ENCODE assay signal across 10 cellular contexts in genomic region chr17:64230551-64231408, GRCh38. TPM values are rescaled to one million over a fixed set of nuclear protein-coding genes. Genes with fewer than 3 reads are reported as not detected.
DNase-seq lines count a peak whose midpoint lies in the region; ATAC-seq and TF ChIP-seq lines count a peak whose summit lies in the region.
"Had no signal": no experiment of that assay in that cellular context is flagged by ENCODE, and none has a peak within 500 bp of the region (broad histone marks: within the 10 kb centered on the region; RNA-seq: fewer than 3 reads in every experiment).

No MANE protein-coding gene starts in this region.

- H3K36me3 ChIP-seq in rectal smooth muscle tissue (ENCODE audit: control insufficient read depth, insufficient read depth, low read length): no peaks in the 10 kb centered on the region

- H3K36me3 Mint-ChIP-seq in T-helper 2 cell treated with Interferon-gamma antibody and Interleukin-4, amounts not matched to agents 5 μg/mL and 100 μg/mL, for 36 hours (ENCODE audit: low read depth): peaks cover 2% of the 10 kb centered on the region

- H3K27ac ChIP-seq in foreskin keratinocyte: peak overlapping the region; percentile 10
- H3K27ac ChIP-seq in rectal smooth muscle tissue (ENCODE audit: low read depth, low read length): peak overlapping the region; percentile 46

- H3K27me3 Mint-ChIP-seq in T-helper 2 cell treated with Interferon-gamma antibody and Interleukin-4, amounts not matched to agents 5 μg/mL and 100 μg/mL, for 36 hours (ENCODE audit: low read depth): no peaks in the 10 kb centered on the region

- H3K9ac ChIP-seq in rectal smooth muscle tissue (ENCODE audit: low read length): no peak overlapping the region

- H3K4me3 Mint-ChIP-seq in T-helper 2 cell treated with Interferon-gamma antibody and Interleukin-4, amounts not matched to agents 5 μg/mL and 100 μg/mL, for 36 hours: no peak overlapping the region

- peaks cover 27% of the 10 kb centered on the region for H3K4me1 ChIP-seq in foreskin keratinocyte
- H3K4me1 ChIP-seq in rectal smooth muscle tissue (ENCODE audit: control insufficient read depth, insufficient read depth, low read length): peaks cover 14% of the 10 kb centered on the region

- H3K4me3 ChIP-seq in rectal smooth muscle tissue (ENCODE audit: low read length): peak overlapping the region; percentile 2

- ATAC-seq in foreskin keratinocyte (peak; percentile 95), HG03571 (IDR thresholded peaks at IDR 0.05; ENCODE audit: unreplicated experiment) (no peak)

- no peak overlapping the region for H3K27ac Mint-ChIP-seq in T-helper 2 cell treated with Interferon-gamma antibody and Interleukin-4, amounts not matched to agents 5 μg/mL and 100 μg/mL, for 36 hours

- peak; percentile 54 for DNase-seq in COLO829 (ENCODE audit: low spot score)
- DNase-seq in amniotic epithelial cell (ENCODE audit: low read depth): peak; percentile 97
- DNase-seq in foreskin keratinocyte: peak; percentile 98 to 99
- DNase-seq in T-helper 2 cell treated with Interferon-gamma antibody and Interleukin-4, amounts not matched to agents 5 μg/mL and 100 μg/mL, for 36 hours (ENCODE audit: low spot score): no peak
- DNase-seq in NCI-H1436 (lab: John Stamatoyannopoulos, UW): no peak
- DNase-seq in NCI-H510A (lab: John Stamatoyannopoulos, UW): no peak
- DNase-seq: NCI-H1417, small intestine had no signal

- TF ChIP-seq CTCF in foreskin keratinocyte (conservative IDR thresholded peaks at IDR 0.05): peak; percentile 40

- H3K27me3 ChIP-seq in foreskin keratinocyte (no peaks in the 10 kb centered on the region), rectal smooth muscle tissue (ENCODE audit: control insufficient read depth, insufficient read depth, low read length) (no peaks in the 10 kb centered on the region)

- peaks cover 2% of the 10 kb centered on the region for H3K4me1 Mint-ChIP-seq in T-helper 2 cell treated with Interferon-gamma antibody and Interleukin-4, amounts not matched to agents 5 μg/mL and 100 μg/mL, for 36 hours (ENCODE audit: low read depth)

- H3K9me3 Mint-ChIP-seq in T-helper 2 cell treated with Interferon-gamma antibody and Interleukin-4, amounts not matched to agents 5 μg/mL and 100 μg/mL, for 36 hours: no peaks in the 10 kb centered on the region

RNA-seq across cellular contexts. Expression of gene TEX2, which starts 32.3 kb away (rescaled TPM):
- total RNA-seq in foreskin keratinocyte: 52.3 and 54.7 TPM in 2 replicates
- polyA plus RNA-seq in foreskin keratinocyte: 14.6 and 17.8 TPM in 2 replicates

Comparison
In these comparisons a context has a peak if more than half of its experiments do, and no peak if none do; other contexts are left out.
1. DNase-seq: peak in COLO829 (single experiment), amniotic epithelial cell (single experiment) and foreskin keratinocyte (2 of 2); none in T-helper 2 cell treated with Interferon-gamma antibody and Interleukin-4, amounts not matched to agents 5 μg/mL and 100 μg/mL, for 36 hours (single experiment), NCI-H1436 (single experiment) and NCI-H510A (single experiment).